Comparison of ENCODE assay signal across 14 cellular contexts in genomic region chr1:19654386-19654785, GRCh38. TPM values are rescaled to one million over a fixed set of nuclear protein-coding genes. Genes with fewer than 3 reads are reported as not detected.
DNase-seq lines count a peak whose midpoint lies in the region; ATAC-seq and TF ChIP-seq lines count a peak whose summit lies in the region.
"Had no signal": no experiment of that assay in that cellular context is flagged by ENCODE, and none has a peak within 500 bp of the region (broad histone marks: within the 10 kb centered on the region; RNA-seq: fewer than 3 reads in every experiment).

No MANE protein-coding gene starts in this region.

- H3K27ac Mint-ChIP-seq in CD14-positive monocyte: no peak overlapping the region
- H3K27ac Mint-ChIP-seq: activated naive CD4-positive, alpha-beta T cell treated with anti-CD3 and anti-CD28 coated beads, Interleukin-2, amount 50 U/mL, for 24 hours had no signal

- H3K4me2 ChIP-seq in PC-3 (ENCODE audit: low read length) (peak overlapping the region; percentile 53), trophoblast cell (ENCODE audit: low read length) (no peak overlapping the region)

- H3F3A ChIP-seq in PC-3 (ENCODE audit: low read length, unreplicated experiment): no peaks in the 10 kb centered on the region

- H3K36me3 Mint-ChIP-seq in CD14-positive monocyte: no peaks in the 10 kb centered on the region
- H3K36me3 Mint-ChIP-seq: activated naive CD4-positive, alpha-beta T cell treated with anti-CD3 and anti-CD28 coated beads, Interleukin-2, amount 50 U/mL, for 24 hours had no signal

- no TSS peak for BruUV-seq in PC-3 (replicated peaks; lab: Mats Ljungman, UMichigan)

- TF ChIP-seq CTCF in PC-3 (conservative IDR thresholded peaks at IDR 0.05; ENCODE audit: low read depth, low read length) (no peak), esophagus squamous epithelium (IDR thresholded peaks at IDR 0.05) (no peak), CD14-positive monocyte (IDR thresholded peaks at IDR 0.05) (no peak)

- H2BK5ac ChIP-seq in trophoblast cell (ENCODE audit: low read depth, low read length, poor library complexity): no peak overlapping the region

- peak overlapping the region; percentile 34 for H3K27ac ChIP-seq in PC-3 (ENCODE audit: low read length)
- peak overlapping the region in 3 of 4 donors; percentile 47 to 99 (median 95) for H3K27ac ChIP-seq in esophagus squamous epithelium
- peak overlapping the region; percentile 29 for H3K27ac ChIP-seq in trophoblast cell (ENCODE audit: low read depth, low read length)
- H3K27ac ChIP-seq: BLaER1 treated with 17β-estradiol and CSF1 and Interleukin-3, amounts not matched to agents 10 nM and 100 nM; left ventricle myocardium inferior had no signal

- H3K9me2 ChIP-seq in PC-3 (replicated peaks; ENCODE audit: low read length): no peaks in the 10 kb centered on the region

- no peaks in the 10 kb centered on the region for H4K20me1 ChIP-seq in PC-3 (ENCODE audit: low read length)

- peaks cover 4% of the 10 kb centered on the region for H3K4me1 Mint-ChIP-seq in CD14-positive monocyte

- no peak overlapping the region for H2BK12ac ChIP-seq in trophoblast cell (ENCODE audit: low read length)

- peaks cover 6 to 22% (median 7%) of the 10 kb centered on the region in 3 donors for H3K27me3 Mint-ChIP-seq in CD14-positive monocyte (ENCODE audit: low read depth in 3 of 3)
- H3K27me3 Mint-ChIP-seq: activated naive CD4-positive, alpha-beta T cell treated with anti-CD3 and anti-CD28 coated beads, Interleukin-2, amount 50 U/mL, for 24 hours; central memory CD8-positive, alpha-beta T cell; naive thymus-derived CD4-positive, alpha-beta T cell had no signal

- no peaks in the 10 kb centered on the region for H3K9me3 ChIP-seq in PC-3 (ENCODE audit: low read length)
- no peaks in the 10 kb centered on the region for H3K9me3 ChIP-seq in esophagus squamous epithelium
- no peaks in the 10 kb centered on the region for H3K9me3 ChIP-seq in trophoblast cell (ENCODE audit: insufficient read depth, low read depth, low read length)
- H3K9me3 ChIP-seq: BLaER1 treated with 17β-estradiol and CSF1 and Interleukin-3, amounts not matched to agents 10 nM and 100 nM; heart right ventricle; left ventricle myocardium inferior had no signal

- no peak overlapping the region for H4K12ac ChIP-seq in trophoblast cell (ENCODE audit: low read depth, low read length)

- H3K4me1 ChIP-seq in PC-3 (ENCODE audit: insufficient read depth, low read length) (peaks cover 22% of the 10 kb centered on the region), esophagus squamous epithelium (peaks cover 19 to 82% (median 60%) of the 10 kb centered on the region in 3 donors), trophoblast cell (ENCODE audit: control insufficient read depth in 1 of 2, insufficient read depth in 2 of 2, low read length in 2 of 2) (peaks cover 3 to 7% of the 10 kb centered on the region in 2 experiments)

- H3K27me3 ChIP-seq in PC-3 (ENCODE audit: low read length) (no peaks in the 10 kb centered on the region), esophagus squamous epithelium (no peaks in the 10 kb centered on the region), trophoblast cell (ENCODE audit: insufficient read depth, low read length) (no peaks in the 10 kb centered on the region)
- H3K27me3 ChIP-seq: BLaER1 treated with 17β-estradiol and CSF1 and Interleukin-3, amounts not matched to agents 10 nM and 100 nM; heart right ventricle had no signal

- H3K14ac ChIP-seq in trophoblast cell (ENCODE audit: low read length): no peak overlapping the region

- WGBS in esophagus squamous epithelium, 2 donors: 36 to 45% methylated on average over 5 of the region's 5 CpGs
- WGBS in trophoblast cell (ENCODE audit: extremely low coverage, insufficient coverage, insufficient read length): no CpG with 5 or more reads among the region's 5 CpGs

- CTCF ChIA-PET in PC-3 (lab: Charles Lee): interaction anchor here (0.5 to 1.0 kb wide), 7 partner anchors 51 to 535 kb away, joined by 3 to 6 read pairs (median 3); a partner anchor contains a TSS

- no peak overlapping the region for H3K4me3 Mint-ChIP-seq in CD14-positive monocyte
- H3K4me3 Mint-ChIP-seq: activated naive CD4-positive, alpha-beta T cell treated with anti-CD3 and anti-CD28 coated beads, Interleukin-2, amount 50 U/mL, for 24 hours; central memory CD8-positive, alpha-beta T cell; naive thymus-derived CD4-positive, alpha-beta T cell had no signal

- no peak overlapping the region for H2BK120ac ChIP-seq in trophoblast cell (ENCODE audit: insufficient read depth, low read length, poor library complexity)

- H3K9me3 Mint-ChIP-seq in CD14-positive monocyte: peaks cover 0 to 2% (median 0%) of the 10 kb centered on the region in 7 donors
- H3K9me3 Mint-ChIP-seq: activated naive CD4-positive, alpha-beta T cell treated with anti-CD3 and anti-CD28 coated beads, Interleukin-2, amount 50 U/mL, for 24 hours; central memory CD8-positive, alpha-beta T cell; naive thymus-derived CD4-positive, alpha-beta T cell had no signal

- no peaks in the 10 kb centered on the region for H3K36me3 ChIP-seq in PC-3 (ENCODE audit: low read depth, low read length)
- peaks cover 15 to 67% (median 32%) of the 10 kb centered on the region in 3 donors for H3K36me3 ChIP-seq in esophagus squamous epithelium
- H3K36me3 ChIP-seq in trophoblast cell (ENCODE audit: control insufficient read depth in 1 of 2, insufficient read depth in 2 of 2, low read length in 2 of 2): no peaks in the 10 kb centered on the region
- H3K36me3 ChIP-seq: BLaER1 treated with 17β-estradiol and CSF1 and Interleukin-3, amounts not matched to agents 10 nM and 100 nM had no signal

- no peak overlapping the region for H3K9ac ChIP-seq in PC-3 (ENCODE audit: low read length)
- H3K9ac ChIP-seq in trophoblast cell (ENCODE audit: low read length): no peak overlapping the region
- H3K9ac ChIP-seq: BLaER1 treated with 17β-estradiol and CSF1 and Interleukin-3, amounts not matched to agents 10 nM and 100 nM had no signal

- H4K91ac ChIP-seq in trophoblast cell (ENCODE audit: low read depth, low read length): no peak overlapping the region

- H3K18ac ChIP-seq in trophoblast cell (ENCODE audit: low read length): peak overlapping the region; percentile 43

- H3K4me3 ChIP-seq in PC-3 (ENCODE audit: low read length) (peak overlapping the region; percentile 1; the same call in 1 of the 2 replicates), esophagus squamous epithelium (no peak overlapping the region), trophoblast cell (ENCODE audit: low read depth, low read length) (no peak overlapping the region)
- H3K4me3 ChIP-seq: BLaER1 treated with 17β-estradiol and CSF1 and Interleukin-3, amounts not matched to agents 10 nM and 100 nM; GM12878; heart right ventricle; left ventricle myocardium inferior had no signal

- H2AFZ ChIP-seq in PC-3 (ENCODE audit: low read length) (peak overlapping the region; percentile 25; the same call in 1 of the 2 replicates), trophoblast cell (ENCODE audit: insufficient read depth, low read length, poor library complexity) (no peak overlapping the region)

- peak; percentile 87 for ATAC-seq in PC-3
- no peak for ATAC-seq in GM21390 (IDR thresholded peaks at IDR 0.05; ENCODE audit: unreplicated experiment)

- H3K4ac ChIP-seq in trophoblast cell (ENCODE audit: low read depth, low read length): no peak overlapping the region

- DNase-seq in HT1080 (ENCODE audit: low read depth): peak; percentile 57
- peak; percentile 81 for DNase-seq in PC-3
- no peak for DNase-seq in esophagus squamous epithelium (lab: John Stamatoyannopoulos, UW)
- no peak for DNase-seq in trophoblast cell
- DNase-seq in activated CD4-positive, alpha-beta T cell treated with anti-CD3 and anti-CD28 coated beads, Interleukin-2, amount 50 U/mL, for 4 hours: no peak
- DNase-seq in CD14-positive monocyte (ENCODE audit: low spot score): no peak

- POLR2A ChIA-PET in PC-3 (lab: Charles Lee; ENCODE audit: unreplicated experiment): no interaction called here

- no peak for TF ChIP-seq POLR2A in esophagus squamous epithelium (IDR thresholded peaks at IDR 0.05)

- H4K8ac ChIP-seq in trophoblast cell (ENCODE audit: low read depth, low read length): no peak overlapping the region

- H2AK5ac ChIP-seq in trophoblast cell (ENCODE audit: low read length): no peak overlapping the region

- no peaks in the 10 kb centered on the region for H3K79me1 ChIP-seq in trophoblast cell (ENCODE audit: low read length)

- H3K23ac ChIP-seq in trophoblast cell (ENCODE audit: low read length): no peak overlapping the region

- H3K79me2 ChIP-seq in PC-3 (ENCODE audit: low read length): peaks cover 6% of the 10 kb centered on the region
- H3K79me2 ChIP-seq in trophoblast cell (ENCODE audit: control insufficient read depth, insufficient read depth, low read length, poor library complexity): no peaks in the 10 kb centered on the region

- intact Hi-C loops in PC-3 (cut with micrococcal nuclease) (loop anchor here (5.0 kb wide), 1 partner anchor 312 kb away; no protein-coding TSS in a partner anchor), esophagus squamous epithelium (cut with DNase I) (loop anchor here (10.0 kb wide), 2 partner anchors 170 to 400 kb away; partner anchors contain the start of genes CAPZB, EMC1 and MRTO4), CD14-positive monocyte (cut with micrococcal nuclease) (loop anchor here (5.0 to 10.0 kb wide), 2 partner anchors 307 to 310 kb away; no protein-coding TSS in a partner anchor)

RNA-seq across cellular contexts. Expression of gene NBL1, which starts 10.3 kb away (rescaled TPM):
- 38.9 and 44.7 TPM in 2 replicates for total RNA-seq in HT1080 (2014; rRNA removed; shearing (Covaris generic))
- 24.9 and 33.6 TPM in 2 replicates for polyA plus RNA-seq in HT1080 (2015; cell fraction: cytosol; rRNA removed)
- 12.7 and 14.4 TPM in 2 replicates for polyA plus RNA-seq in HT1080 (2015; cell fraction: nucleus; rRNA removed)
- total RNA-seq in PC-3 (2014; rRNA removed) (117 and 141 TPM in 2 replicates), esophagus squamous epithelium (100 to 1,000 TPM in 2 of 4 donors, 10 to 100 TPM in 2; 67.8 to 170 (median 95.1) TPM)
- polyA plus RNA-seq in trophoblast cell (2013): 12.5 and 12.6 TPM in 2 replicates
- not detected for polyA plus RNA-seq in CD14-positive monocyte

RNA-seq across cellular contexts. Expression of gene HTR6, which starts 10.3 kb away (rescaled TPM):
- not detected in 2 replicates for total RNA-seq in HT1080 (2014; rRNA removed; shearing (Covaris generic))
- polyA plus RNA-seq in HT1080 (2015; cell fraction: cytosol; rRNA removed): not detected in 2 replicates
- 0.06 TPM in 1 of 2 replicates, not detected in the other for polyA plus RNA-seq in HT1080 (2015; cell fraction: nucleus; rRNA removed)
- total RNA-seq in PC-3 (2014; rRNA removed): not detected in 2 replicates
- total RNA-seq in esophagus squamous epithelium: not detected
- polyA plus RNA-seq in trophoblast cell (2013): not detected in 2 replicates
- not detected for polyA plus RNA-seq in CD14-positive monocyte
- total RNA-seq: heart right ventricle, left ventricle myocardium inferior had no signal
- polyA plus RNA-seq: heart right ventricle had no signal

Comparison
In these comparisons a context has a peak if more than half of its experiments do, and no peak if none do; other contexts are left out.
1. DNase-seq: peak in HT1080 (single experiment) and PC-3 (single experiment); none in esophagus squamous epithelium (single experiment), trophoblast cell (0 of 2), activated CD4-positive, alpha-beta T cell treated with anti-CD3 and anti-CD28 coated beads, Interleukin-2, amount 50 U/mL, for 4 hours (0 of 2) and CD14-positive monocyte (single experiment).
2. H3K27ac ChIP-seq: peak in every context shown above with its lines; median percentile 95 in esophagus squamous epithelium; 34 in PC-3; 29 in trophoblast cell.